26 cellular contexts compared by ENCODE assay signal in genomic region chr5:148467958-148468357, GRCh38.
"Had no signal": no experiment of that assay in that cellular context is flagged by ENCODE, and none has a peak within 500 bp of the region (broad histone marks: within the 10 kb centered on the region; RNA-seq: fewer than 3 reads in every experiment).

No MANE protein-coding gene starts in this region.

- H3K36me3 ChIP-seq: breast epithelium, esophagus squamous epithelium, neutrophil, sigmoid colon, upper lobe of right lung had no signal

- ATAC-seq: activated T-cell treated with anti-CD3 and anti-CD28 coated beads, Interleukin-2, amount 50 U/mL, for 72 hours; left lobe of liver; mucosa of descending colon; stimulated activated memory B cell treated with anti-CD40 and anti-IgM and Interleukin-4, amounts not matched to agents 10 μg/mL and 1 μg/mL and 100 μg/mL, for 72 hours; stimulated activated naive CD8-positive, alpha-beta T cell treated with anti-CD3 and anti-CD28 coated beads, Interleukin-15, amount 100 ng/mL, for 72 hours; upper lobe of right lung had no signal

- H3K4me1 ChIP-seq: breast epithelium had no signal

- H3K27me3 ChIP-seq: breast epithelium, esophagus squamous epithelium, neutrophil, sigmoid colon, upper lobe of right lung had no signal

- H3K4me3 ChIP-seq: breast epithelium, esophagus squamous epithelium, lung, mucosa of descending colon, sigmoid colon, upper lobe of right lung had no signal

- H3K9me3 ChIP-seq: breast epithelium, esophagus squamous epithelium, mucosa of descending colon, neutrophil, sigmoid colon, upper lobe of right lung had no signal

- DNase-seq: activated CD4-positive, alpha-beta T cell treated with anti-CD3 and anti-CD28 coated beads for 4 hours; activated CD4-positive, alpha-beta T cell treated with anti-CD3 and anti-CD28 coated beads, Interleukin-2, amount 50 U/mL, for 4 hours; activated naive CD4-positive, alpha-beta T cell; activated T-cell treated with anti-CD3 and anti-CD28 coated beads for 4 hours; activated T-cell treated with anti-CD3 and anti-CD28 coated beads, Interleukin-2, amount 50 U/mL, for 72 hours; effector CD8-positive, alpha-beta T cell; esophagus squamous epithelium; foreskin melanocyte; kidney glomerular epithelial cell; mucosa of descending colon; sigmoid colon; small intestine; stimulated activated CD4-positive, alpha-beta T cell treated with anti-CD3 and anti-CD28 coated beads, Interleukin-1b, Interleukin-23, amount 100 ng/mL, for 48 hours; stimulated activated CD4-positive, alpha-beta T cell treated with anti-CD3 and anti-CD28 coated beads, Interleukin-4, amount 100 ng/mL, for 4 hours; stimulated activated CD8-positive, alpha-beta memory T cell treated with anti-CD3 and anti-CD28 coated beads, Interleukin-4, amount 100 ng/mL, for 48 hours; stimulated activated naive CD8-positive, alpha-beta T cell treated with anti-CD3 and anti-CD28 coated beads, Interleukin-15, amount 100 ng/mL, for 72 hours; substantia nigra; upper lobe of right lung had no signal

- FAIRE-seq: colon, endometrium, small intestine had no signal

- H3K27ac ChIP-seq: breast epithelium, epithelial cell of prostate, neutrophil, upper lobe of right lung had no signal
